In genomic region chr6:142925575-142926110, GRCh38 we compare ENCODE assay signal across 1 cellular context.
TF ChIP-seq lines count a peak whose summit lies in the region.

No MANE protein-coding gene starts in this region.

TF ChIP-seq in HepG2, 621 proteins besides CTCF, POLR2A, EP300 and RAD21 (continued from another document):
- TF ChIP-seq ARID3A (IDR thresholded peaks at IDR 0.05; ENCODE audit: low read depth, low read length) (peak; percentile 57; the same call in 1 of the 2 replicates), ZBTB1 (CRISPR knock-in tag; IDR thresholded peaks at IDR 0.05; ENCODE audit: borderline replicate concordance) (no peak), TRAFD1 (CRISPR knock-in tag; IDR thresholded peaks at IDR 0.05; ENCODE audit: borderline replicate concordance) (no peak), WIZ (CRISPR knock-in tag; IDR thresholded peaks at IDR 0.05) (no peak), STAT5B (CRISPR knock-in tag; IDR thresholded peaks at IDR 0.05) (no peak), PRPF4 (IDR thresholded peaks at IDR 0.05; ENCODE audit: low read depth, low read length, poor library complexity, severe bottlenecking) (no peak)
